Comparison of ENCODE assay signal across 15 cellular contexts in genomic region chr15:69592954-69593353, GRCh38.
DNase-seq lines count a peak whose midpoint lies in the region; ATAC-seq lines count a peak whose summit lies in the region.
"Had no signal": no experiment of that assay in that cellular context is flagged by ENCODE, and none has a peak within 500 bp of the region (broad histone marks: within the 10 kb centered on the region; RNA-seq: fewer than 3 reads in every experiment).

No MANE protein-coding gene starts in this region.

- ATAC-seq in HG02870 (IDR thresholded peaks at IDR 0.05; ENCODE audit: unreplicated experiment) = no peak

- in situ Hi-C loops in SK-MEL-5 (cut with HindIII; ENCODE audit: low pct_unique_long_range_greater_than_20kb, low sequenced_read_pairs) = no loop called here

- DNase-seq in NCI-H1092 treated with DMSO at 0.1 percent for 48 hours (lab: John Stamatoyannopoulos, UW) (peak; percentile 36), NCI-H1092 (lab: John Stamatoyannopoulos, UW) (no peak), H4 (ENCODE audit: low spot score) (peak; percentile 38), SK-MEL-5 (ENCODE audit: low read depth, low spot score) (peak; percentile 44), myocyte (ENCODE audit: low read depth) (peak; percentile 47)
- DNase-seq in activated naive CD4-positive, alpha-beta T cell (lab: John Stamatoyannopoulos, UW) = no peak
- DNase-seq in stimulated activated CD4-positive, alpha-beta T cell treated with anti-CD3 and anti-CD28 coated beads, Interleukin-2, amount 100 ng/mL, for 48 hours = no peak
- DNase-seq: activated CD4-positive, alpha-beta T cell treated with anti-CD3 and anti-CD28 coated beads, Interleukin-2, amount 10 ng/mL, durations not matched to agents 7 days and 5 days; activated naive CD4-positive, alpha-beta T cell treated with anti-CD3 and anti-CD28 coated beads, Interleukin-2, amount 50 U/mL, for 16 hours; kidney glomerular epithelial cell; NCI-H1105; NCI-H2029 treated with DMSO at 0.1 percent for 48 hours; NCI-H446 treated with DMSO at 0.1 percent for 48 hours; SK-N-SH had no signal

Comparison
In these comparisons a context has a peak if more than half of its experiments do, and no peak if none do; other contexts are left out.
1. DNase-seq: peak in NCI-H1092 treated with DMSO at 0.1 percent for 48 hours (single experiment), H4 (single experiment), SK-MEL-5 (single experiment) and myocyte (single experiment); none in NCI-H1092 (single experiment), activated naive CD4-positive, alpha-beta T cell (0 of 4) and stimulated activated CD4-positive, alpha-beta T cell treated with anti-CD3 and anti-CD28 coated beads, Interleukin-2, amount 100 ng/mL, for 48 hours (0 of 2).